8 cellular contexts compared by ENCODE assay signal in the genomic region with DNA sequence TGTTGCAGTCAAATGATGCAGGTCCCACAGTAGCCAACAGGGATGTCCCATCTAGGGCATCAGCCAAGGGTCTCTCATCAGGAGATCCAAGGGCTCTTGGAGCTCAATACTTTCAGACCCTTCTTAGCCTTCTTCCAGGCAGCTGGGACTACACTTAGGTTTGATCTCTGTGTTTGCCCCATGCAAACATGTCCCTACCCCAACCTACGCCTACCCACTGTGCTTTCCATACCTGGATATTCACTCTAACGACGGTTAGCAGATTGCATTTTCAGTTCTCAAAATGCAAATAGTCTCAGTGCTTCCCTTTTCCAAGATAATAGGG. TPM values are rescaled to one million over a fixed set of nuclear protein-coding genes. Genes with fewer than 3 reads are reported as not detected.
DNase-seq lines count a peak whose midpoint lies in the region; ATAC-seq and TF ChIP-seq lines count a peak whose summit lies in the region.

No MANE protein-coding gene starts in this region.

- CTCF ChIA-PET in WTC11 (lab: Charles Lee) = interaction anchor here (0.9 to 3.4 kb wide), 31 partner anchors 8 to 366 kb away, joined by 3 to 108 read pairs (median 5); partner anchors contain the start of genes ESYT3 and FAIM

- peak overlapping the region; percentile 46 for H3K27ac Mint-ChIP-seq in activated T-cell treated with anti-CD3 and anti-CD28 coated beads, Interleukin-2, amount 50 U/mL, for 72 hours
- peak overlapping the region; percentile 95 for H3K27ac Mint-ChIP-seq in WTC11

- H3K4me1 ChIP-seq in iPS-20b (ENCODE audit: insufficient read depth, low read length) = no peaks in the 10 kb centered on the region; the same call in 1 of the 2 replicates
- H3K4me1 ChIP-seq in tibial artery = peaks cover 0 to 17% (median 11%) of the 10 kb centered on the region in 4 donors

- no peak overlapping the region for H3K27ac ChIP-seq in iPS-20b (ENCODE audit: low read length)
- peak overlapping the region; percentile 78 to 92 for H3K27ac ChIP-seq in tibial artery

- no peaks in the 10 kb centered on the region for H3K27me3 Mint-ChIP-seq in activated T-cell treated with anti-CD3 and anti-CD28 coated beads, Interleukin-2, amount 50 U/mL, for 72 hours (ENCODE audit: low read depth)
- H3K27me3 Mint-ChIP-seq in WTC11 (ENCODE audit: low read depth) = no peaks in the 10 kb centered on the region

- intact Hi-C loops in tibial artery (cut with DNase I; ENCODE audit: low total_unique reads) = loop anchor here (2.0 to 10.0 kb wide), 3 partner anchors 178 to 320 kb away; partner anchors contain the start of gene PIK3CB

- POLR2A ChIA-PET in WTC11 (lab: Charles Lee) = interaction anchor here (0.9 to 2.0 kb wide), 3 partner anchors 321 to 341 kb away, joined by 5 to 13 read pairs (median 6); no protein-coding TSS in a partner anchor

- peaks cover 2% of the 10 kb centered on the region in 2 donors for H3K36me3 Mint-ChIP-seq in activated T-cell treated with anti-CD3 and anti-CD28 coated beads, Interleukin-2, amount 50 U/mL, for 72 hours (ENCODE audit: insufficient read depth in 2 of 2)
- peaks cover 7% of the 10 kb centered on the region for H3K36me3 Mint-ChIP-seq in WTC11

- H3K9me3 Mint-ChIP-seq in activated T-cell treated with anti-CD3 and anti-CD28 coated beads, Interleukin-2, amount 50 U/mL, for 72 hours = no peaks in the 10 kb centered on the region
- peaks cover 16% of the 10 kb centered on the region for H3K9me3 Mint-ChIP-seq in WTC11

- peak overlapping the region; percentile 84 to 88 for H3K4me3 Mint-ChIP-seq in activated T-cell treated with anti-CD3 and anti-CD28 coated beads, Interleukin-2, amount 50 U/mL, for 72 hours
- H3K4me3 Mint-ChIP-seq in WTC11 = peak overlapping the region; percentile 96

- H3K36me3 ChIP-seq in iPS-20b (ENCODE audit: insufficient read depth, low read depth, low read length) (peaks cover 11% of the 10 kb centered on the region; the same call in 1 of the 2 replicates), tibial artery (peaks cover 0 to 4% (median 0%) of the 10 kb centered on the region in 3 donors)

- H3K9me3 ChIP-seq in iPS-20b (ENCODE audit: insufficient read depth, low read depth, low read length) (no peaks in the 10 kb centered on the region), tibial artery (no peaks in the 10 kb centered on the region)

- TF ChIP-seq CTCF in WTC11 (IDR thresholded peaks at IDR 0.05) (no peak; the same call in 1 of the 2 replicates), tibial artery (IDR thresholded peaks at IDR 0.05) (no peak)

- H3K4me1 Mint-ChIP-seq in activated T-cell treated with anti-CD3 and anti-CD28 coated beads, Interleukin-2, amount 50 U/mL, for 72 hours (ENCODE audit: low read depth) = peaks cover 10% of the 10 kb centered on the region
- peaks cover 21% of the 10 kb centered on the region for H3K4me1 Mint-ChIP-seq in WTC11

- DNase-seq in activated T-cell treated with anti-CD3 and anti-CD28 coated beads, Interleukin-2, amount 50 U/mL, for 72 hours = no peak
- DNase-seq in activated T-cell treated with anti-CD3 and anti-CD28 coated beads, Interleukin-2, amount 50 U/mL, for 48 hours = no peak
- DNase-seq in WTC11 (ENCODE audit: low spot score) (no peak), tibial artery (no peak), NCI-H2196 (lab: John Stamatoyannopoulos, UW; ENCODE audit: unreplicated experiment) (no peak), HUDEP-2 (lab: John Stamatoyannopoulos, UW; ENCODE audit: unreplicated experiment in 76 of 76) (no peak)

- no peaks in the 10 kb centered on the region for H3K27me3 ChIP-seq in iPS-20b (ENCODE audit: insufficient read depth, low read length)
- no peaks in the 10 kb centered on the region for H3K27me3 ChIP-seq in tibial artery

- ATAC-seq in activated T-cell treated with anti-CD3 and anti-CD28 coated beads, Interleukin-2, amount 50 U/mL, for 72 hours (replicated peaks in 1 of 2) = no peak
- ATAC-seq in WTC11 (no peak), HG03097 (IDR thresholded peaks at IDR 0.05; ENCODE audit: low FRiP score, unreplicated experiment) (no peak)

- H3K4me3 ChIP-seq in iPS-20b (ENCODE audit: low read length) = peak overlapping the region; percentile 91; the same call in 1 of the 2 replicates
- peak overlapping the region; percentile 56 to 86 for H3K4me3 ChIP-seq in tibial artery

- H3K9ac ChIP-seq in iPS-20b (ENCODE audit: low read depth, low read length) = no peak overlapping the region

TF ChIP-seq in WTC11, 78 proteins besides CTCF, POLR2A, EP300 and RAD21:
- TF ChIP-seq ZNF121 (CRISPR knock-in tag; IDR thresholded peaks at IDR 0.05) = peak; percentile 56; the same call in 1 of the 2 replicates
- TF ChIP-seq, protein P1, sequence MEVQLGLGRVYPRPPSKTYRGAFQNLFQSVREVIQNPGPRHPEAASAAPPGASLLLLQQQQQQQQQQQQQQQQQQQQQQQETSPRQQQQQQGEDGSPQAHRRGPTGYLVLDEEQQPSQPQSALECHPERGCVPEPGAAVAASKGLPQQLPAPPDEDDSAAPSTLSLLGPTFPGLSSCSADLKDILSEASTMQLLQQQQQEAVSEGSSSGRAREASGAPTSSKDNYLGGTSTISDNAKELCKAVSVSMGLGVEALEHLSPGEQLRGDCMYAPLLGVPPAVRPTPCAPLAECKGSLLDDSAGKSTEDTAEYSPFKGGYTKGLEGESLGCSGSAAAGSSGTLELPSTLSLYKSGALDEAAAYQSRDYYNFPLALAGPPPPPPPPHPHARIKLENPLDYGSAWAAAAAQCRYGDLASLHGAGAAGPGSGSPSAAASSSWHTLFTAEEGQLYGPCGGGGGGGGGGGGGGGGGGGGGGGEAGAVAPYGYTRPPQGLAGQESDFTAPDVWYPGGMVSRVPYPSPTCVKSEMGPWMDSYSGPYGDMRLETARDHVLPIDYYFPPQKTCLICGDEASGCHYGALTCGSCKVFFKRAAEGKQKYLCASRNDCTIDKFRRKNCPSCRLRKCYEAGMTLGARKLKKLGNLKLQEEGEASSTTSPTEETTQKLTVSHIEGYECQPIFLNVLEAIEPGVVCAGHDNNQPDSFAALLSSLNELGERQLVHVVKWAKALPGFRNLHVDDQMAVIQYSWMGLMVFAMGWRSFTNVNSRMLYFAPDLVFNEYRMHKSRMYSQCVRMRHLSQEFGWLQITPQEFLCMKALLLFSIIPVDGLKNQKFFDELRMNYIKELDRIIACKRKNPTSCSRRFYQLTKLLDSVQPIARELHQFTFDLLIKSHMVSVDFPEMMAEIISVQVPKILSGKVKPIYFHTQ (CRISPR knock-in tag; IDR thresholded peaks at IDR 0.05) = no peak

RNA-seq across cellular contexts. Expression of gene CEP70, which starts 0.8 kb away (rescaled TPM):
- total RNA-seq in activated T-cell treated with anti-CD3 and anti-CD28 coated beads, Interleukin-2, amount 50 U/mL, for 72 hours = 10 to 100 TPM; 19.7 to 22.6 TPM
- 27.2 to 34.8 TPM (median 33.5 TPM) in 3 replicates for total RNA-seq in WTC11 (2021)

RNA-seq across cellular contexts. Expression of gene FAIM, which starts 13.7 kb away (rescaled TPM):
- total RNA-seq in activated T-cell treated with anti-CD3 and anti-CD28 coated beads, Interleukin-2, amount 50 U/mL, for 72 hours = 1 to 10 TPM; 6.0 to 7.5 TPM
- 4.8 to 6.4 TPM (median 5.4 TPM) in 3 replicates for total RNA-seq in WTC11 (2021)
